10 cellular contexts compared by ENCODE assay signal in the genomic region with DNA sequence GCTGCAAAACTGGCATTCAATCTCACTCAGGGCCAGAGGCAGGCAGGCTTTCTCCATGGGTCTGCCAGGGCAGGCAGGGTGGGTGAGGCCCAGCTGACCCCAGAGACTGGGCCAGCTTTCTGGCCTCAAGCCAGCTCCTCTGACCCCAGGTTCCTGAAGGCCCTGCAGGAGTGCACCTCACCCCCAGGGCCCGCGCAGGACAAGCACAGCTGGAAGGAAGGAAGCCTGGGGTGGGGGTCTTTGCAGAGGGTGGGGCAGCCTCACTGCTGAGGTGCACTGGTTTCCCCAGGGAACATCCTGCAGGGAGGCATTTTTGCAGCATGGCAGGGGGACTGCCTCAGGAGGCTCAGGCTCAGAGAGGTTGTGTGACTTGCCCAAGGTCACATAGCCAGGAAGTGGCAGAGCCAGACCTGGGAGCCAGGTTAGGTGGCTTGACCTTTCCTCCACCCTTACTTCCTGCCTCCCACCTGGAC. TPM values are rescaled to one million over a fixed set of nuclear protein-coding genes. Genes with fewer than 3 reads are reported as not detected.
DNase-seq lines count a peak whose midpoint lies in the region; ATAC-seq, FAIRE-seq and TF ChIP-seq lines count a peak whose summit lies in the region.
"Had no signal": no experiment of that assay in that cellular context is flagged by ENCODE, and none has a peak within 500 bp of the region (broad histone marks: within the 10 kb centered on the region; RNA-seq: fewer than 3 reads in every experiment).

No MANE protein-coding gene starts in this region.

- H2AFZ ChIP-seq in endothelial cell of umbilical vein (ENCODE audit: low read depth, low read length) (no peak overlapping the region), parathyroid adenoma (no peak overlapping the region)

- H3K27me3 Mint-ChIP-seq in Caco-2 (ENCODE audit: insufficient read depth, unreplicated experiment), result no peaks in the 10 kb centered on the region

- H3K27ac ChIP-seq in RWPE2 (ENCODE audit: poor library complexity, severe bottlenecking) (peak overlapping the region; percentile 83), endothelial cell of umbilical vein (ENCODE audit: insufficient read depth, low read depth, low read length) (peak overlapping the region; percentile 89), parathyroid adenoma (peak overlapping the region; percentile 93)

- dilution Hi-C loops in endothelial cell of umbilical vein (cut with MboI; ENCODE audit: extremely low pct_ligation_motif_present, low sequenced_read_pairs), result no loop called here

- H3K36me3 ChIP-seq in Caco-2 (ENCODE audit: control insufficient read depth, insufficient read depth, low read length), result no peaks in the 10 kb centered on the region
- no peaks in the 10 kb centered on the region for H3K36me3 ChIP-seq in RWPE2 (ENCODE audit: low read depth)
- no peaks in the 10 kb centered on the region for H3K36me3 ChIP-seq in endothelial cell of umbilical vein (ENCODE audit: control insufficient read depth in 2 of 2, extremely low read depth in 1 of 2, insufficient read depth in 2 of 2, low read length in 2 of 2)
- no peaks in the 10 kb centered on the region for H3K36me3 ChIP-seq in parathyroid adenoma (ENCODE audit: control insufficient read depth, insufficient read depth, low read length)

- intact Hi-C loops in Caco-2 (cut with micrococcal nuclease; ENCODE audit: unreplicated experiment) (no loop called here), endothelial cell of umbilical vein (cut with micrococcal nuclease) (no loop called here)

- TF ChIP-seq POLR2A in endothelial cell of umbilical vein (IDR thresholded peaks at IDR 0.05; ENCODE audit: low read depth, low read length), result no peak

- H3K27me3 ChIP-seq in Caco-2 (replicated peaks; ENCODE audit: control insufficient read depth, insufficient read depth, low read length) (no peaks in the 10 kb centered on the region), RWPE2 (ENCODE audit: insufficient read depth, poor library complexity, severe bottlenecking) (no peaks in the 10 kb centered on the region), endothelial cell of umbilical vein (ENCODE audit: control insufficient read depth in 2 of 2, insufficient read depth in 2 of 2, low read length in 2 of 2) (no peaks in the 10 kb centered on the region), parathyroid adenoma (ENCODE audit: control insufficient read depth, insufficient read depth, low read length) (no peaks in the 10 kb centered on the region)

- H3K4me3 ChIP-seq in Caco-2 (ENCODE audit: low read depth, low read length) (no peak overlapping the region), RWPE2 (ENCODE audit: severe bottlenecking) (no peak overlapping the region), endothelial cell of umbilical vein (replicated peaks in 1 of 3; ENCODE audit: insufficient read depth in 1 of 3, low read depth in 1 of 3, low read length in 3 of 3) (peak overlapping the region; percentile 20 to 36 (median 22)), parathyroid adenoma (ENCODE audit: low read depth, low read length) (no peak overlapping the region)

- TF ChIP-seq CTCF in Caco-2 (IDR thresholded peaks at IDR 0.05; ENCODE audit: insufficient read depth in 1 of 2, low read depth in 1 of 2, low read length in 1 of 2, severe bottlenecking in 1 of 2, unreplicated experiment in 1 of 2), result no peak
- no peak for TF ChIP-seq CTCF in RWPE2 (IDR thresholded peaks at IDR 0.05; ENCODE audit: poor library complexity, severe bottlenecking)
- no peak for TF ChIP-seq CTCF in endothelial cell of umbilical vein (IDR thresholded peaks at IDR 0.05; ENCODE audit: extremely low read depth in 1 of 2, insufficient read depth in 1 of 2, low read depth in 1 of 2, low read length in 2 of 2)
- TF ChIP-seq CTCF in parathyroid adenoma (IDR thresholded peaks at IDR 0.05), result no peak

- H3K36me3 Mint-ChIP-seq in Caco-2 (ENCODE audit: insufficient read depth, unreplicated experiment), result peaks cover 20% of the 10 kb centered on the region

- CTCF ChIA-PET in Caco-2 (lab: Charles Lee), result no interaction called here
- CTCF ChIA-PET in endothelial cell of umbilical vein (lab: Charles Lee), result interaction anchor here (0.9 to 1.5 kb wide), 3 partner anchors 16 to 166 kb away, joined by 3 read pairs; partner anchors contain the start of gene AFAP1

- DNase-seq in Caco-2 (no peak), RWPE2 (ENCODE audit: low spot score) (no peak), endothelial cell of umbilical vein (ENCODE audit: low read depth, low spot score) (no peak)
- no peak for DNase-seq in stimulated activated CD4-positive, alpha-beta T cell treated with anti-CD3 and anti-CD28 coated beads, Interleukin-4, amount 100 ng/mL, for 4 hours
- DNase-seq: activated B cell treated with CpG ODN at 0.5 μM for 24 hours, NCI-H1930 had no signal

- no peaks in the 10 kb centered on the region for H4K20me1 ChIP-seq in endothelial cell of umbilical vein (replicated peaks; ENCODE audit: control insufficient read depth, extremely low read depth, insufficient read depth, low read length)

- H3K4me1 ChIP-seq in Caco-2 (peaks cover 55% of the 10 kb centered on the region), RWPE2 (ENCODE audit: insufficient read depth, poor library complexity, severe bottlenecking) (peaks cover 45% of the 10 kb centered on the region), endothelial cell of umbilical vein (ENCODE audit: control insufficient read depth, extremely low read depth, insufficient read depth, low read length) (peaks cover 48% of the 10 kb centered on the region), parathyroid adenoma (peaks cover 5% of the 10 kb centered on the region)

- no peak overlapping the region for H3K4me3 Mint-ChIP-seq in Caco-2 (ENCODE audit: unreplicated experiment)
- H3K4me3 Mint-ChIP-seq: activated B cell treated with CpG ODN at 0.5 μM for 24 hours had no signal

- ATAC-seq in RWPE2 (ENCODE audit: low read depth) (no peak), HG02938 (IDR thresholded peaks at IDR 0.05; ENCODE audit: unreplicated experiment) (no peak), HG02973 (IDR thresholded peaks at IDR 0.05; ENCODE audit: unreplicated experiment) (no peak)
- no peak for ATAC-seq in activated CD4-positive, CD25-positive, alpha-beta regulatory T cell treated with anti-CD3 and anti-CD28 coated beads, Interleukin-2, amount 50 U/mL, for 24 hours

- H3K4me2 ChIP-seq in endothelial cell of umbilical vein (ENCODE audit: insufficient read depth, low read length), result peak overlapping the region; percentile 80
- H3K4me2 ChIP-seq in parathyroid adenoma (ENCODE audit: low read length), result no peak overlapping the region

- H3K9me3 ChIP-seq in Caco-2 (no peaks in the 10 kb centered on the region), RWPE2 (ENCODE audit: severe bottlenecking) (no peaks in the 10 kb centered on the region), endothelial cell of umbilical vein (replicated peaks; ENCODE audit: control insufficient read depth, insufficient read depth, low read length) (no peaks in the 10 kb centered on the region), parathyroid adenoma (ENCODE audit: control insufficient read depth, low read length) (no peaks in the 10 kb centered on the region)

- H3K79me2 ChIP-seq in endothelial cell of umbilical vein (ENCODE audit: control insufficient read depth, insufficient read depth, low read length), result peaks cover 20% of the 10 kb centered on the region
- no peaks in the 10 kb centered on the region for H3K79me2 ChIP-seq in parathyroid adenoma

- H3K9ac ChIP-seq in endothelial cell of umbilical vein (replicated peaks; ENCODE audit: extremely low read depth, insufficient read depth, low read length), result peak overlapping the region; percentile 80
- no peak overlapping the region for H3K9ac ChIP-seq in parathyroid adenoma

- POLR2A ChIA-PET in Caco-2 (lab: Charles Lee) (interaction anchor here (0.5 kb wide), 1 partner anchor 31 kb away, joined by 3 read pairs; no protein-coding TSS in a partner anchor), endothelial cell of umbilical vein (lab: Charles Lee) (interaction anchor here (0.6 to 1.3 kb wide), 2 partner anchors 31 to 33 kb away, joined by 3 to 6 read pairs; partner anchors contain the start of gene AFAP1)

- no TSS peak for BruUV-seq in Caco-2 (replicated peaks; lab: Mats Ljungman, UMichigan)
- no TSS peak for BruUV-seq in endothelial cell of umbilical vein (replicated peaks; lab: Mats Ljungman, UMichigan)

- peak overlapping the region; percentile 97 for H3K27ac Mint-ChIP-seq in Caco-2 (ENCODE audit: unreplicated experiment)
- H3K27ac Mint-ChIP-seq: activated B cell treated with CpG ODN at 0.5 μM for 24 hours had no signal

- FAIRE-seq in endothelial cell of umbilical vein (lab: Jason Lieb, UNC), result peak; percentile 24

- H3K4me1 Mint-ChIP-seq in Caco-2 (ENCODE audit: low read depth, unreplicated experiment), result peaks cover 36% of the 10 kb centered on the region

- no peaks in the 10 kb centered on the region for H3K9me3 Mint-ChIP-seq in Caco-2 (ENCODE audit: unreplicated experiment)
- H3K9me3 Mint-ChIP-seq: activated B cell treated with CpG ODN at 0.5 μM for 24 hours had no signal

- H3K9me1 ChIP-seq in endothelial cell of umbilical vein (replicated peaks; ENCODE audit: control insufficient read depth, extremely low read depth, insufficient read depth, low read length), result no peaks in the 10 kb centered on the region

TF ChIP-seq in endothelial cell of umbilical vein, 7 proteins besides CTCF, POLR2A, EP300 and RAD21:
- TF ChIP-seq EZH2 (IDR thresholded peaks at IDR 0.05; ENCODE audit: borderline replicate concordance, low read depth, low read length, severe bottlenecking) (no peak), POLR2AphosphoS5 (IDR thresholded peaks at IDR 0.05; ENCODE audit: insufficient read depth, low read depth, low read length) (no peak), GATA2 (IDR thresholded peaks at IDR 0.05; ENCODE audit: insufficient read depth, insufficient read length, low read depth, low read length) (no peak), MAX (IDR thresholded peaks at IDR 0.05; ENCODE audit: insufficient read depth, insufficient read length) (no peak), FOS (IDR thresholded peaks at IDR 0.05; ENCODE audit: borderline replicate concordance, insufficient read depth, low read length) (no peak), MYC (IDR thresholded peaks at IDR 0.05; ENCODE audit: low read depth, low read length) (no peak)

RNA-seq across cellular contexts. Expression of gene AFAP1, which starts 31.5 kb away (rescaled TPM):
- total RNA-seq in Caco-2 (2022) (27.3 and 27.6 TPM in 2 replicates), endothelial cell of umbilical vein (93.3 and 103 TPM in 2 replicates)
- 28.9 and 32.3 TPM in 2 replicates for polyA plus RNA-seq in endothelial cell of umbilical vein
- polyA plus RNA-seq in endothelial cell of umbilical vein (2011; cell fraction: cytosol; rRNA removed), result 36.1 and 36.5 TPM in 2 replicates
- 101 and 102 TPM in 2 replicates for polyA plus RNA-seq in endothelial cell of umbilical vein (2011; cell fraction: nucleus; rRNA removed)
- 57.8 and 58.4 TPM in 2 replicates for polyA plus RNA-seq in endothelial cell of umbilical vein (2012)
- polyA minus RNA-seq in endothelial cell of umbilical vein, result 63.7 and 66.1 TPM in 2 replicates
- polyA minus RNA-seq in endothelial cell of umbilical vein (2011; cell fraction: cytosol; rRNA and poly(A)+ RNA removed), result 7.4 TPM
- polyA minus RNA-seq in endothelial cell of umbilical vein (2011; cell fraction: nucleus; rRNA and poly(A)+ RNA removed), result 108 and 116 TPM in 2 replicates

Comparison
In these comparisons a context has a peak if more than half of its experiments do, and no peak if none do; other contexts are left out.
1. H3K4me3 ChIP-seq: peak in endothelial cell of umbilical vein (3 of 3); none in Caco-2 (single experiment), RWPE2 (single experiment) and parathyroid adenoma (single experiment).
2. Peak in every context shown above with its lines, with median percentiles within 50 percentile points of each other: H3K27ac ChIP-seq.